25 cellular contexts compared by ENCODE assay signal in the genomic region with DNA sequence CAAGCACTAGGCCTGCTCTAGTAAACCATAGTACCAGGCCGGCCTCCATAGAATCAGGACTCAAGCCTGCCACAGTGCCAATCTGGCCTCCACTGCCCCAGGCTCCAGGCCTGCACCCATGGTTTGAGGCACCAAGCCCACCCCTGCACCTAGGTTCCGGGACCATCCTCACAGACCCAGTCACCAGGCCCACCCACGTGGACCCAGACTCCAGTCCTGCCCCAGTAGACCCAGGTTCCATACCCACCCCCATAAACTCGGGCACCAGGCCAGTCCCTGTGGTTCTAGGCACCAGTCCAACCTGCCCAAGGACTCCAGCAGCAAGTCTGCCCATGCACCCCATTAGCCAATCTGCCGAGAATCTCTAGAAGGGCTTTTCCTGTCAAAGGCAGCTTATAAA.
"Had no signal": no experiment of that assay in that cellular context is flagged by ENCODE, and none has a peak within 500 bp of the region (broad histone marks: within the 10 kb centered on the region; RNA-seq: fewer than 3 reads in every experiment).

No MANE protein-coding gene starts in this region.

- H3K4me1 ChIP-seq: colonic mucosa, esophagus squamous epithelium, gastrocnemius medialis, heart left ventricle, left lung had no signal

- H2AFZ ChIP-seq: hepatocyte had no signal

- H3K79me2 ChIP-seq: hepatocyte had no signal

- H3K27ac ChIP-seq: colonic mucosa, epithelial cell of prostate, esophagus squamous epithelium, gastrocnemius medialis, heart left ventricle, hepatocyte, left lung had no signal

- H3K9me3 ChIP-seq: colonic mucosa, esophagus squamous epithelium, gastrocnemius medialis, mucosa of descending colon had no signal

- DNase-seq: cerebellar nuclear complex; colonic mucosa; cortex of kidney; effector CD8-positive, alpha-beta T cell; effector memory CD8-positive, alpha-beta T cell; endodermal cell; erythroblast; esophagus squamous epithelium; foreskin fibroblast; foreskin melanocyte; gastrocnemius medialis; hypothalamus; left cardiac atrium; left ventricle myocardium superior; mesenchymal stem cell had no signal

- ATAC-seq: effector memory CD8-positive, alpha-beta T cell; esophagus mucosa; gastrocnemius medialis; heart left ventricle; left cardiac atrium; left lung; left ventricle myocardium superior; mucosa of descending colon had no signal

- H3K36me3 ChIP-seq: colonic mucosa, esophagus squamous epithelium, gastrocnemius medialis, heart left ventricle, left lung had no signal

- H3K27me3 ChIP-seq: colonic mucosa, gastrocnemius medialis, heart left ventricle, hepatocyte, left lung had no signal

- FAIRE-seq: endometrium, islet of Langerhans, keratinocyte had no signal

- H3K4me3 ChIP-seq: colonic mucosa, esophagus squamous epithelium, gastrocnemius medialis, heart left ventricle, hepatocyte, left lung, lung, mucosa of descending colon had no signal

- H3K4me2 ChIP-seq: hepatocyte had no signal
